1 cellular context compared by ENCODE assay signal in the genomic region with DNA sequence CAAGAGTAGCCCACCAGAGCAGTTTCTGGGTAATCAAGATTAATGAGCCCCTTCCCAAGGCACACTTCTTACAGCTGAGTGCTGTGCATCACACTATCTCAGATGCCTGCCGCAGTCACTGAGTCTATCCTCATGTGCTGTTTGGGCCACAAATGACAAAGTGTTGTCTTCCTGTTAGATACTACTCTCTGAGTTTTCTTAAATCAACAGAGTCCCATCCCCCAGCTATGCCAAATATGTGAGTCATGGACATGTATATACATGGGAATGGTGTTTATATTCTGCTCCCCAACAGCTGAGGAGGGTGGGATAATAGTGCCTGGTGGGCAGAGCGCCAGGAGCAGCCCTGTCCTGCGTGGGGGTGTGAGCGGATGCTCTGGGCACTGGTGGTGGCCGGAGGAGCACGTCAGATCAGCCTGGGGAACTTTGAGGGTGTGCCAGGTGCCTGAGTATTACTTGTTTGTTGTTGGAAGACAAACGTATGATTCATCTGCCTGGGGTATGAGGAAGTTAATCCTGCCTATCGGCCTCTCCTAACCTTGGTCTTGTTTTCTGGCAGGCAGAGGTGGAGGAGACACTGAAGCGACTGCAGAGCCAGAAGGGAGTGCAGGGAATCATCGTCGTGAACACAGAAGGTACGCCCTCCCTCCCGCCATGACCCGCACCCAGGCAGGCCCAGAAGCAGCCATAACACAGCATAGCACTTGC.
TF ChIP-seq lines count a peak whose summit lies in the region.

No MANE protein-coding gene starts in this region.

TF ChIP-seq in HepG2, 621 proteins besides CTCF, POLR2A, EP300 and RAD21 (continued from another document and continues in another):
- TF ChIP-seq, protein P1, sequence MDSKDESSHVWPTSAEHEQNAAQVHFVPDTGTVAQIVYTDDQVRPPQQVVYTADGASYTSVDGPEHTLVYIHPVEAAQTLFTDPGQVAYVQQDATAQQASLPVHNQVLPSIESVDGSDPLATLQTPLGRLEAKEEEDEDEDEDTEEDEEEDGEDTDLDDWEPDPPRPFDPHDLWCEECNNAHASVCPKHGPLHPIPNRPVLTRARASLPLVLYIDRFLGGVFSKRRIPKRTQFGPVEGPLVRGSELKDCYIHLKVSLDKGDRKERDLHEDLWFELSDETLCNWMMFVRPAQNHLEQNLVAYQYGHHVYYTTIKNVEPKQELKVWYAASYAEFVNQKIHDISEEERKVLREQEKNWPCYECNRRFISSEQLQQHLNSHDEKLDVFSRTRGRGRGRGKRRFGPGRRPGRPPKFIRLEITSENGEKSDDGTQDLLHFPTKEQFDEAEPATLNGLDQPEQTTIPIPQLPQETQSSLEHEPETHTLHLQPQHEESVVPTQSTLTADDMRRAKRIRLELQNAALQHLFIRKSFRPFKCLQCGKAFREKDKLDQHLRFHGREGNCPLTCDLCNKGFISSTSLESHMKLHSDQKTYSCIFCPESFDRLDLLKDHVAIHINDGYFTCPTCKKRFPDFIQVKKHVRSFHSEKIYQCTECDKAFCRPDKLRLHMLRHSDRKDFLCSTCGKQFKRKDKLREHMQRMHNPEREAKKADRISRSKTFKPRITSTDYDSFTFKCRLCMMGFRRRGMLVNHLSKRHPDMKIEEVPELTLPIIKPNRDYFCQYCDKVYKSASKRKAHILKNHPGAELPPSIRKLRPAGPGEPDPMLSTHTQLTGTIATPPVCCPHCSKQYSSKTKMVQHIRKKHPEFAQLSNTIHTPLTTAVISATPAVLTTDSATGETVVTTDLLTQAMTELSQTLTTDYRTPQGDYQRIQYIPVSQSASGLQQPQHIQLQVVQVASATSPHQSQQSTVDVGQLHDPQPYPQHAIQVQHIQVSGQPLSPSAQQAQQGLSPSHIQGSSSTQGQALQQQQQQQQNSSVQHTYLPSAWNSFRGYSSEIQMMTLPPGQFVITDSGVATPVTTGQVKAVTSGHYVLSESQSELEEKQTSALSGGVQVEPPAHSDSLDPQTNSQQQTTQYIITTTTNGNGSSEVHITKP (CRISPR knock-in tag; IDR thresholded peaks at IDR 0.05; ENCODE audit: low read depth) = peak; percentile 83
- TF ChIP-seq ZNF44 (CRISPR knock-in tag; IDR thresholded peaks at IDR 0.05) (no peak), MED8 (CRISPR knock-in tag; IDR thresholded peaks at IDR 0.05; ENCODE audit: insufficient replicate concordance) (no peak), ZNF333 (CRISPR knock-in tag; IDR thresholded peaks at IDR 0.05; ENCODE audit: borderline replicate concordance) (no peak), REXO4 (CRISPR knock-in tag; IDR thresholded peaks at IDR 0.05; ENCODE audit: borderline replicate concordance) (no peak), ZNF780A (CRISPR knock-in tag; IDR thresholded peaks at IDR 0.05) (peak; percentile 90), HMGA1 (CRISPR knock-in tag; conservative IDR thresholded peaks at IDR 0.05) (no peak), ZNF674 (CRISPR knock-in tag; IDR thresholded peaks at IDR 0.05; ENCODE audit: low read depth) (no peak), TBX3 (IDR thresholded peaks at IDR 0.05; ENCODE audit: borderline replicate concordance) (peak; percentile 94), ZNF777 (CRISPR knock-in tag; IDR thresholded peaks at IDR 0.05) (no peak), ZNF501 (CRISPR knock-in tag; IDR thresholded peaks at IDR 0.05) (peak; percentile 98), ZBTB42 (CRISPR knock-in tag; IDR thresholded peaks at IDR 0.05) (no peak), JUND (CRISPR knock-in tag; IDR thresholded peaks at IDR 0.05) (peak; percentile 93), ZNF205 (CRISPR knock-in tag; IDR thresholded peaks at IDR 0.05) (peak; percentile 91), CREM (IDR thresholded peaks at IDR 0.05) (peak; percentile 72), CREM (CRISPR knock-in tag; IDR thresholded peaks at IDR 0.05) (no peak), ZNF232 (CRISPR knock-in tag; IDR thresholded peaks at IDR 0.05; ENCODE audit: borderline replicate concordance) (no peak), ZNF12 (CRISPR knock-in tag; IDR thresholded peaks at IDR 0.05) (peak; percentile 56; the same call in 1 of the 2 replicates), PITX1 (CRISPR knock-in tag; IDR thresholded peaks at IDR 0.05) (peak; percentile 86), ATF7-NPFF (CRISPR knock-in tag; IDR thresholded peaks at IDR 0.05; ENCODE audit: low read depth) (peak; percentile 86), ZNF891 (CRISPR knock-in tag; IDR thresholded peaks at IDR 0.05) (peak; percentile 15; the same call in 1 of the 2 replicates), SMAD1 (CRISPR knock-in tag; IDR thresholded peaks at IDR 0.05; ENCODE audit: borderline replicate concordance, low read depth) (peak; percentile 85; the same call in 1 of the 2 replicates), ZNF235 (CRISPR knock-in tag; IDR thresholded peaks at IDR 0.05; ENCODE audit: borderline replicate concordance) (0 out of 2 replicates have a peak, but pooled peaks have one; percentile 73), PAX8 (CRISPR knock-in tag; IDR thresholded peaks at IDR 0.05; ENCODE audit: borderline replicate concordance) (0 out of 2 replicates have a peak, but pooled peaks have one; percentile 31), ZNF746 (CRISPR knock-in tag; IDR thresholded peaks at IDR 0.05) (peak; percentile 56; the same call in 1 of the 2 replicates), ZNF430 (CRISPR knock-in tag; IDR thresholded peaks at IDR 0.05) (no peak), YEATS4 (CRISPR knock-in tag; IDR thresholded peaks at IDR 0.05; ENCODE audit: borderline replicate concordance) (no peak), KDM6A (CRISPR knock-in tag; IDR thresholded peaks at IDR 0.05; ENCODE audit: low read depth) (peak; percentile 65), ZFX (CRISPR knock-in tag; IDR thresholded peaks at IDR 0.05; ENCODE audit: low read depth) (peak; percentile 45), ZFP1 (CRISPR knock-in tag; IDR thresholded peaks at IDR 0.05) (peak; percentile 94), MBD4 (IDR thresholded peaks at IDR 0.05; ENCODE audit: borderline replicate concordance, low read length) (no peak; the same call in 1 of the 2 replicates), ZNF468 (CRISPR knock-in tag; IDR thresholded peaks at IDR 0.05) (no peak), IRF2 (CRISPR knock-in tag; IDR thresholded peaks at IDR 0.05) (peak; percentile 85), ZNF781 (CRISPR knock-in tag; IDR thresholded peaks at IDR 0.05; ENCODE audit: borderline replicate concordance, not compliant biosample characterization) (peak; percentile 64), SOX5 (CRISPR knock-in tag; IDR thresholded peaks at IDR 0.05; ENCODE audit: borderline replicate concordance) (peak; percentile 92), ZNF124 (CRISPR knock-in tag; IDR thresholded peaks at IDR 0.05) (0 out of 2 replicates have a peak, but pooled peaks have one; percentile 50), KDM1A (CRISPR knock-in tag; IDR thresholded peaks at IDR 0.05) (peak; percentile 55; the same call in 1 of the 2 replicates), NR3C1 (CRISPR knock-in tag; IDR thresholded peaks at IDR 0.05) (no peak), ZNF543 (CRISPR knock-in tag; IDR thresholded peaks at IDR 0.05) (peak; percentile 80; the same call in 1 of the 2 replicates), TGIF2 (CRISPR knock-in tag; IDR thresholded peaks at IDR 0.05) (peak; percentile 64; the same call in 1 of the 2 replicates), MAZ (IDR thresholded peaks at IDR 0.05; ENCODE audit: borderline replicate concordance, low read depth, low read length) (peak; percentile 61; the same call in 1 of the 2 replicates), MAZ (CRISPR knock-in tag; IDR thresholded peaks at IDR 0.05; ENCODE audit: low read depth) (peak; percentile 29; the same call in 1 of the 2 replicates), ZNF30 (CRISPR knock-in tag; IDR thresholded peaks at IDR 0.05) (no peak), ARNT2 (CRISPR knock-in tag; IDR thresholded peaks at IDR 0.05; ENCODE audit: low read depth) (peak; percentile 84; the same call in 1 of the 2 replicates), ZNF841 (CRISPR knock-in tag; IDR thresholded peaks at IDR 0.05; ENCODE audit: borderline replicate concordance) (no peak)
- TF ChIP-seq, protein P2, sequence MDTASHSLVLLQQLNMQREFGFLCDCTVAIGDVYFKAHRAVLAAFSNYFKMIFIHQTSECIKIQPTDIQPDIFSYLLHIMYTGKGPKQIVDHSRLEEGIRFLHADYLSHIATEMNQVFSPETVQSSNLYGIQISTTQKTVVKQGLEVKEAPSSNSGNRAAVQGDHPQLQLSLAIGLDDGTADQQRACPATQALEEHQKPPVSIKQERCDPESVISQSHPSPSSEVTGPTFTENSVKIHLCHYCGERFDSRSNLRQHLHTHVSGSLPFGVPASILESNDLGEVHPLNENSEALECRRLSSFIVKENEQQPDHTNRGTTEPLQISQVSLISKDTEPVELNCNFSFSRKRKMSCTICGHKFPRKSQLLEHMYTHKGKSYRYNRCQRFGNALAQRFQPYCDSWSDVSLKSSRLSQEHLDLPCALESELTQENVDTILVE (CRISPR knock-in tag; IDR thresholded peaks at IDR 0.05) = no peak; the same call in 1 of the 2 replicates
- TF ChIP-seq, protein P3, sequence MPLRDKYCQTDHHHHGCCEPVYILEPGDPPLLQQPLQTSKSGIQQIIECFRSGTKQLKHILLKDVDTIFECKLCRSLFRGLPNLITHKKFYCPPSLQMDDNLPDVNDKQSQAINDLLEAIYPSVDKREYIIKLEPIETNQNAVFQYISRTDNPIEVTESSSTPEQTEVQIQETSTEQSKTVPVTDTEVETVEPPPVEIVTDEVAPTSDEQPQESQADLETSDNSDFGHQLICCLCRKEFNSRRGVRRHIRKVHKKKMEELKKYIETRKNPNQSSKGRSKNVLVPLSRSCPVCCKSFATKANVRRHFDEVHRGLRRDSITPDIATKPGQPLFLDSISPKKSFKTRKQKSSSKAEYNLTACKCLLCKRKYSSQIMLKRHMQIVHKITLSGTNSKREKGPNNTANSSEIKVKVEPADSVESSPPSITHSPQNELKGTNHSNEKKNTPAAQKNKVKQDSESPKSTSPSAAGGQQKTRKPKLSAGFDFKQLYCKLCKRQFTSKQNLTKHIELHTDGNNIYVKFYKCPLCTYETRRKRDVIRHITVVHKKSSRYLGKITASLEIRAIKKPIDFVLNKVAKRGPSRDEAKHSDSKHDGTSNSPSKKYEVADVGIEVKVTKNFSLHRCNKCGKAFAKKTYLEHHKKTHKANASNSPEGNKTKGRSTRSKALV (CRISPR knock-in tag; IDR thresholded peaks at IDR 0.05) = peak; percentile 60; the same call in 1 of the 2 replicates
- TF ChIP-seq, protein P4, sequence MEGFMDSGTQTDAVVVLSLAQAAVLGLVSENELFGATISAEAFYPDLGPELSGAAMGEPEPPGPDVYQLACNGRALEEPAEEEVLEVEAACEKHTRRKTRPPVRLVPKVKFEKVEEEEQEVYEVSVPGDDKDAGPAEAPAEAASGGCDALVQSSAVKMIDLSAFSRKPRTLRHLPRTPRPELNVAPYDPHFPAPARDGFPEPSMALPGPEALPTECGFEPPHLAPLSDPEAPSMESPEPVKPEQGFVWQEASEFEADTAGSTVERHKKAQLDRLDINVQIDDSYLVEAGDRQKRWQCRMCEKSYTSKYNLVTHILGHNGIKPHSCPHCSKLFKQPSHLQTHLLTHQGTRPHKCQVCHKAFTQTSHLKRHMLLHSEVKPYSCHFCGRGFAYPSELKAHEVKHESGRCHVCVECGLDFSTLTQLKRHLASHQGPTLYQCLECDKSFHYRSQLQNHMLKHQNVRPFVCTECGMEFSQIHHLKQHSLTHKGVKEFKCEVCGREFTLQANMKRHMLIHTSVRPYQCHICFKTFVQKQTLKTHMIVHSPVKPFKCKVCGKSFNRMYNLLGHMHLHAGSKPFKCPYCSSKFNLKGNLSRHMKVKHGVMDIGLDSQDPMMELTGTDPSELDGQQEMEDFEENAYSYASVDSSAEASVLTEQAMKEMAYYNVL (CRISPR knock-in tag; IDR thresholded peaks at IDR 0.05; ENCODE audit: borderline replicate concordance) = 0 out of 2 replicates have a peak, but pooled peaks have one; percentile 72
- TF ChIP-seq, protein P5, sequence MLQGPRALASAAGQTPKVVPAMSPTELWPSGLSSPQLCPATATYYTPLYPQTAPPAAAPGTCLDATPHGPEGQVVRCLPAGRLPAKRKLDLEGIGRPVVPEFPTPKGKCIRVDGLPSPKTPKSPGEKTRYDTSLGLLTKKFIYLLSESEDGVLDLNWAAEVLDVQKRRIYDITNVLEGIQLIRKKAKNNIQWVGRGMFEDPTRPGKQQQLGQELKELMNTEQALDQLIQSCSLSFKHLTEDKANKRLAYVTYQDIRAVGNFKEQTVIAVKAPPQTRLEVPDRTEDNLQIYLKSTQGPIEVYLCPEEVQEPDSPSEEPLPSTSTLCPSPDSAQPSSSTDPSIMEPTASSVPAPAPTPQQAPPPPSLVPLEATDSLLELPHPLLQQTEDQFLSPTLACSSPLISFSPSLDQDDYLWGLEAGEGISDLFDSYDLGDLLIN (CRISPR knock-in tag; IDR thresholded peaks at IDR 0.05; ENCODE audit: borderline replicate concordance) = no peak
- TF ChIP-seq, protein P6, sequence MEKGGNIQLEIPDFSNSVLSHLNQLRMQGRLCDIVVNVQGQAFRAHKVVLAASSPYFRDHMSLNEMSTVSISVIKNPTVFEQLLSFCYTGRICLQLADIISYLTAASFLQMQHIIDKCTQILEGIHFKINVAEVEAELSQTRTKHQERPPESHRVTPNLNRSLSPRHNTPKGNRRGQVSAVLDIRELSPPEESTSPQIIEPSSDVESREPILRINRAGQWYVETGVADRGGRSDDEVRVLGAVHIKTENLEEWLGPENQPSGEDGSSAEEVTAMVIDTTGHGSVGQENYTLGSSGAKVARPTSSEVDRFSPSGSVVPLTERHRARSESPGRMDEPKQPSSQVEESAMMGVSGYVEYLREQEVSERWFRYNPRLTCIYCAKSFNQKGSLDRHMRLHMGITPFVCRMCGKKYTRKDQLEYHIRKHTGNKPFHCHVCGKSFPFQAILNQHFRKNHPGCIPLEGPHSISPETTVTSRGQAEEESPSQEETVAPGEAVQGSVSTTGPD (CRISPR knock-in tag; IDR thresholded peaks at IDR 0.05) = peak; percentile 45; the same call in 1 of the 2 replicates
- TF ChIP-seq, protein P7, sequence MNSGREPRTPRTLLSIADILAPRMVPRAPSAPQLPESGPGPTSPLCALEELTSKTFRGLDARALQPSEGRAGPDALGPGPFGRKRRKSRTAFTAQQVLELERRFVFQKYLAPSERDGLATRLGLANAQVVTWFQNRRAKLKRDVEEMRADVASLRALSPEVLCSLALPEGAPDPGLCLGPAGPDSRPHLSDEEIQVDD (CRISPR knock-in tag; IDR thresholded peaks at IDR 0.05; ENCODE audit: borderline replicate concordance) = no peak
- TF ChIP-seq, protein P8, sequence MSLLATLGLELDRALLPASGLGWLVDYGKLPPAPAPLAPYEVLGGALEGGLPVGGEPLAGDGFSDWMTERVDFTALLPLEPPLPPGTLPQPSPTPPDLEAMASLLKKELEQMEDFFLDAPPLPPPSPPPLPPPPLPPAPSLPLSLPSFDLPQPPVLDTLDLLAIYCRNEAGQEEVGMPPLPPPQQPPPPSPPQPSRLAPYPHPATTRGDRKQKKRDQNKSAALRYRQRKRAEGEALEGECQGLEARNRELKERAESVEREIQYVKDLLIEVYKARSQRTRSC (CRISPR knock-in tag; IDR thresholded peaks at IDR 0.05; ENCODE audit: low read depth) = 0 out of 2 replicates have a peak, but pooled peaks have one; percentile 76
